Comparison of ENCODE assay signal across 8 cellular contexts in the genomic region with DNA sequence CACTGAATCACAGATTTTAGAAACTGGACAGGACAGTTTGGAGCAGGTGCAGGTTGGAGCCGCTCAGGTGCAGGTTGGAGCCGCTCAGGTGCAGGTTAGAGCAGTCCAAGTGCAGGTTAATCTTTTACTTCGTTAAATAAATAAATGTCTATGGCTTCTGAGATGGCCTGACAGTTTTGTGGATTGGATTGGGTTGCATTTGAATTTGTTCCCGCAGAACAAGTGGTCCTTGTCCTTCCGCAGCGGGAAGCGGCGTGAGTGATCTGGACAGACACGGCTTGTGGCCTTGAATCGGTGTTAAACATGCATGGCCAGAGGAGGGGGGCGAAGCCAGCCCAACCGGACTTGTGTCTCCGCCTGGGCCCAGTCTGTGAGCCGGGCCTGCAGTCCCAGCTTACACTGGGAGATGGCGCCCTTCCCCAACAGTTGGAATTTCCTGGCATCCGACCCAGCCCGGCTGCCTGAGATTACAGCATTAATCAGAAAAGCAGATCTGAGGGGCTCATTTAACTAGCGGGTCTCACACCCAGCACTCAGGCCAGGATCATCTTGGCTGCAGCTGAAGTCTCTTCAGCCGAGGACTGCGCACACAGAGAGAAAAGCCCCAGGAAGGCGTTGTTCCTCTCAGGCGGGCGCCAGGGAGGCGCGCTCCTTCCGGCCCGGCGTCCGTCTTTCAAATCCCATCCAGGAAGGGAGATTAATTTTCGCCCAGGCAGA. TPM values are rescaled to one million over a fixed set of nuclear protein-coding genes. Genes with fewer than 3 reads are reported as not detected.
A peak's percentile ranks its signal among the peaks of the same experiment; 100 is the strongest.
DNase-seq lines count a peak whose midpoint lies in the region; ATAC-seq and TF ChIP-seq lines count a peak whose summit lies in the region.

No MANE protein-coding gene starts in this region.

- peak; percentile 26 for DNase-seq in CMK (ENCODE audit: low read depth)
- peak; percentile 85 for DNase-seq in HEK293T (ENCODE audit: extremely low spot score)
- DNase-seq in PC-9 = peak; percentile 38 to 67
- peak; percentile 90 to 93 for DNase-seq in T47D (ENCODE audit: low read depth in 1 of 2, low spot score in 1 of 2)
- DNase-seq in iris pigment epithelial cell (ENCODE audit: low read depth) = peak; percentile 66
- DNase-seq in smooth muscle cell of the brain vasculature (ENCODE audit: low read depth, low spot score) = peak; percentile 26

- BruUV-seq in PC-9 (replicated peaks; lab: Mats Ljungman, UMichigan) = no TSS peak

- no peak overlapping the region for H3K27ac ChIP-seq in PC-9

- no peaks in the 10 kb centered on the region for H3K36me3 ChIP-seq in PC-9 (ENCODE audit: low read depth)

- no peaks in the 10 kb centered on the region for H3F3A ChIP-seq in PC-9 (ENCODE audit: insufficient read depth, low read depth)

- TF ChIP-seq CTCF in PC-9 (conservative IDR thresholded peaks at IDR 0.05) = peak; percentile 81

- peaks cover 75% of the 10 kb centered on the region for H3K27me3 ChIP-seq in PC-9 (ENCODE audit: insufficient read depth, low read depth)

- ATAC-seq in GM21619 (IDR thresholded peaks at IDR 0.05; ENCODE audit: unreplicated experiment) (no peak), GM21390 (IDR thresholded peaks at IDR 0.05; ENCODE audit: unreplicated experiment) (no peak)

- no peaks in the 10 kb centered on the region for H3K9me3 ChIP-seq in PC-9 (ENCODE audit: insufficient read depth, low read depth)

- H3K79me2 ChIP-seq in PC-9 (ENCODE audit: low read depth) = no peaks in the 10 kb centered on the region

- in situ Hi-C loops in T47D (cut with HindIII; ENCODE audit: low pct_unique_long_range_greater_than_20kb, low sequenced_read_pairs) = loop anchor here (25.0 kb wide), 1 partner anchor 326 kb away; no protein-coding TSS in a partner anchor

- CTCF ChIA-PET in HEK293T (lab: Yijun Ruan, JAX) (interaction anchor here (0.8 kb wide), 1 partner anchor 324 kb away, joined by 4 read pairs; no protein-coding TSS in a partner anchor), PC-9 (lab: Charles Lee) (interaction anchor here (0.5 kb wide), 1 partner anchor 325 kb away, joined by 6 read pairs; no protein-coding TSS in a partner anchor)

- no peak overlapping the region for H2AFZ ChIP-seq in PC-9

- no peaks in the 10 kb centered on the region for H4K20me1 ChIP-seq in PC-9 (ENCODE audit: insufficient read depth)

- intact Hi-C loops in PC-9 (cut with micrococcal nuclease; ENCODE audit: unreplicated experiment) = loop anchor here (1.0 kb wide), 2 partner anchors 258 to 326 kb away; no protein-coding TSS in a partner anchor

- H3K4me3 ChIP-seq in PC-9 = no peak overlapping the region

- no peak overlapping the region for H3K4me2 ChIP-seq in PC-9

- no peaks in the 10 kb centered on the region for H3K4me1 ChIP-seq in PC-9 (replicated peaks; ENCODE audit: insufficient read depth)

- POLR2A ChIA-PET in HEK293T (lab: Yijun Ruan, JAX) (no interaction called here), PC-9 (lab: Charles Lee; ENCODE audit: unreplicated experiment) (no interaction called here)

- H3K9me2 ChIP-seq in PC-9 (ENCODE audit: insufficient read depth) = no peaks in the 10 kb centered on the region

TF ChIP-seq in HEK293T, 16 proteins besides CTCF, POLR2A, EP300 and RAD21:
- TF ChIP-seq LEF1 (IDR thresholded peaks at IDR 0.05; ENCODE audit: borderline replicate concordance) (no peak), SUZ12 (IDR thresholded peaks at IDR 0.05) (no peak), FOXA1 (IDR thresholded peaks at IDR 0.05) (no peak), HDGF (IDR thresholded peaks at IDR 0.05; ENCODE audit: borderline replicate concordance) (no peak), FOXM1 (IDR thresholded peaks at IDR 0.05; ENCODE audit: borderline replicate concordance) (no peak), CTBP1 (IDR thresholded peaks at IDR 0.05; ENCODE audit: borderline replicate concordance) (no peak)
TF ChIP-seq in HEK293T: peak in this region for 0.

RNA-seq across cellular contexts. Expression of a gene that starts 1.5 kb away (rescaled TPM):
- not detected in 2 replicates for total RNA-seq in PC-9 (2021)

Comparison
In these comparisons a context has a peak if more than half of its experiments do, and no peak if none do; other contexts are left out.
1. DNase-seq: peak in every context shown above with its lines; median percentile 92 in T47D; 85 in HEK293T; 66 in iris pigment epithelial cell; 52 in PC-9; 26 in CMK; 26 in smooth muscle cell of the brain vasculature.